ENCODE assay signal across 11 cellular contexts in genomic region chr12:121782616-121782966, GRCh38. TPM values are rescaled to one million over a fixed set of nuclear protein-coding genes. Genes with fewer than 3 reads are reported as not detected.
DNase-seq lines count a peak whose midpoint lies in the region; ATAC-seq and TF ChIP-seq lines count a peak whose summit lies in the region.
"Had no signal": no experiment of that assay in that cellular context is flagged by ENCODE, and none has a peak within 500 bp of the region (broad histone marks: within the 10 kb centered on the region; RNA-seq: fewer than 3 reads in every experiment).

No MANE protein-coding gene starts in this region.

- no peaks in the 10 kb centered on the region for H3K9me3 Mint-ChIP-seq in CD8-positive, alpha-beta memory T cell
- no peaks in the 10 kb centered on the region for H3K9me3 Mint-ChIP-seq in brain

- peaks cover 22% of the 10 kb centered on the region for H3K36me3 ChIP-seq in CD8-positive, alpha-beta memory T cell (ENCODE audit: insufficient read depth, low read length)
- peaks cover 6% of the 10 kb centered on the region for H3K36me3 ChIP-seq in skeletal muscle satellite cell (ENCODE audit: insufficient read depth, low read length)

- CTCF ChIA-PET in CD8-positive, alpha-beta memory T cell (lab: Charles Lee), result interaction anchor here (1.2 to 44.0 kb wide), 3 partner anchors 0 to 84 kb away, joined by 6 to 1908 read pairs (median 1908); partner anchors contain the start of genes RHOF and SETD1B

- peak overlapping the region; percentile 61 for H3K4me2 ChIP-seq in skeletal muscle satellite cell (ENCODE audit: low read length)

- DNase-seq in CD8-positive, alpha-beta memory T cell, result no peak
- DNase-seq in NCI-H446 (lab: John Stamatoyannopoulos, UW) (no peak), posterior vena cava (ENCODE audit: low spot score) (no peak)
- DNase-seq in stimulated activated CD4-positive, alpha-beta T cell treated with anti-CD3 and anti-CD28 coated beads, Interleukin-12 subunit alpha, Interleukin-12 subunit beta, amount 100 ng/mL, for 4 hours, result no peak
- DNase-seq: NCI-H187, SHP77, testis had no signal

- H3K4me3 Mint-ChIP-seq in CD8-positive, alpha-beta memory T cell, result peak overlapping the region in 6 of 7 donors; percentile 71 to 83 (median 80)
- peak overlapping the region in 1 of 5 experiments; percentile 15 for H3K4me3 Mint-ChIP-seq in brain

- peak overlapping the region; percentile 91 to 99 (median 96) for H3K27ac Mint-ChIP-seq in CD8-positive, alpha-beta memory T cell
- peak overlapping the region in 3 of 5 experiments; percentile 40 to 93 (median 91) for H3K27ac Mint-ChIP-seq in brain

- TF ChIP-seq CTCF in brain (conservative IDR thresholded peaks at IDR 0.05), result no peak

- H3K4me1 Mint-ChIP-seq in CD8-positive, alpha-beta memory T cell, result peaks cover 52 to 76% (median 60%) of the 10 kb centered on the region in 3 donors
- peaks cover 23% of the 10 kb centered on the region for H3K4me1 Mint-ChIP-seq in brain

- peaks cover 0 to 2% of the 10 kb centered on the region in 2 donors for H3K27me3 Mint-ChIP-seq in CD8-positive, alpha-beta memory T cell
- H3K27me3 Mint-ChIP-seq in brain, result no peaks in the 10 kb centered on the region

- H3K36me3 Mint-ChIP-seq in CD8-positive, alpha-beta memory T cell, result peaks cover 5 to 68% (median 16%) of the 10 kb centered on the region in 3 donors
- H3K36me3 Mint-ChIP-seq in brain, result peaks cover 4% of the 10 kb centered on the region

- no peak overlapping the region for H3K9ac ChIP-seq in skeletal muscle satellite cell (ENCODE audit: low read depth, low read length)

- ATAC-seq in HG03095 (IDR thresholded peaks at IDR 0.05; ENCODE audit: unreplicated experiment) (peak; percentile 13), GM21825 (IDR thresholded peaks at IDR 0.05; ENCODE audit: unreplicated experiment) (no peak)

- H3K4me3 ChIP-seq in CD8-positive, alpha-beta memory T cell (ENCODE audit: low read length), result no peak overlapping the region
- no peak overlapping the region for H3K4me3 ChIP-seq in skeletal muscle satellite cell (ENCODE audit: low read length)
- H3K4me3 ChIP-seq: testis had no signal

- H3K4me1 ChIP-seq in CD8-positive, alpha-beta memory T cell (ENCODE audit: insufficient read depth, low read length), result peaks cover 67% of the 10 kb centered on the region
- H3K4me1 ChIP-seq in skeletal muscle satellite cell (ENCODE audit: control insufficient read depth, insufficient read depth, low read length), result peaks cover 40% of the 10 kb centered on the region

- intact Hi-C loops in posterior vena cava (cut with DNase I), result no loop called here

- H3K27me3 ChIP-seq in CD8-positive, alpha-beta memory T cell (ENCODE audit: insufficient read depth, low read length, poor library complexity, severe bottlenecking), result no peaks in the 10 kb centered on the region
- H3K27me3 ChIP-seq in skeletal muscle satellite cell (ENCODE audit: control insufficient read depth, insufficient read depth, low read length), result no peaks in the 10 kb centered on the region
- H3K27me3 ChIP-seq: testis had no signal

- peak overlapping the region; percentile 33 for H3K27ac ChIP-seq in CD8-positive, alpha-beta memory T cell (ENCODE audit: low read depth, low read length)

- POLR2A ChIA-PET in CD8-positive, alpha-beta memory T cell (lab: Charles Lee), result interaction anchor here (5.5 kb wide), 1 partner anchor 12 kb away, joined by 58 read pairs; the partner anchor contains the start of gene RHOF

- H3K9me3 ChIP-seq in CD8-positive, alpha-beta memory T cell (ENCODE audit: low read length), result no peaks in the 10 kb centered on the region
- H3K9me3 ChIP-seq in skeletal muscle satellite cell (replicated peaks; ENCODE audit: low read length), result no peaks in the 10 kb centered on the region
- H3K9me3 ChIP-seq: testis had no signal

RNA-seq across cellular contexts. Expression of gene RHOF, which starts 10.9 kb away (rescaled TPM):
- total RNA-seq in CD8-positive, alpha-beta memory T cell, result 100 to 1,000 TPM; 145 to 152 TPM
- 139 TPM for polyA plus RNA-seq in CD8-positive, alpha-beta memory T cell
- 8.9 TPM for polyA plus RNA-seq in brain (ENCODE audit: insufficient read depth, low read depth, low replicate concordance)
- 5.6 and 7.2 TPM in 2 replicates for total RNA-seq in skeletal muscle satellite cell (2012; rRNA removed)
- total RNA-seq in posterior vena cava, result 10 to 100 TPM in 1 of 2 donors, 1 to 10 TPM in 1; 5.3 to 10.4 TPM

RNA-seq across cellular contexts. Expression of gene SETD1B, which starts 21.2 kb away (rescaled TPM):
- 10 to 100 TPM; 31.3 to 31.9 TPM for total RNA-seq in CD8-positive, alpha-beta memory T cell
- 2.4 TPM for polyA plus RNA-seq in CD8-positive, alpha-beta memory T cell
- 7.1 TPM for polyA plus RNA-seq in brain (ENCODE audit: insufficient read depth, low read depth, low replicate concordance)
- total RNA-seq in skeletal muscle satellite cell (2012; rRNA removed), result 3.7 and 3.8 TPM in 2 replicates
- 10 to 100 TPM; 20.2 to 20.9 TPM for total RNA-seq in posterior vena cava

Comparison
In these comparisons a context has a peak if more than half of its experiments do, and no peak if none do; other contexts are left out.
1. RNA of gene RHOF, which starts 10.9 kb away (total RNA-seq): 145 to 152 TPM in CD8-positive, alpha-beta memory T cell; 5.3 to 10.4 TPM in posterior vena cava; every median in the first group is over 10 times any median in the second.